In genomic region chr9:124894741-124895170, GRCh38 we compare ENCODE assay signal across 9 cellular contexts. TPM values are rescaled to one million over a fixed set of nuclear protein-coding genes. Genes with fewer than 3 reads are reported as not detected.
DNase-seq lines count a peak whose midpoint lies in the region; ATAC-seq, FAIRE-seq and TF ChIP-seq lines count a peak whose summit lies in the region.
"Had no signal": no experiment of that assay in that cellular context is flagged by ENCODE, and none has a peak within 500 bp of the region (broad histone marks: within the 10 kb centered on the region; RNA-seq: fewer than 3 reads in every experiment).

No MANE protein-coding gene starts in this region.

- POLR2A ChIA-PET in activated CD4-positive, alpha-beta memory T cell treated with anti-CD3 and anti-CD28 coated beads, Interleukin-2, amount 10 ng/mL, durations not matched to agents 7 days and 5 days (lab: Charles Lee): interaction anchor here (2.3 kb wide), 1 partner anchor 13 kb away, joined by 6 read pairs; no protein-coding TSS in a partner anchor

- peak overlapping the region; percentile 63 for H3K27ac Mint-ChIP-seq in activated CD4-positive, alpha-beta memory T cell treated with anti-CD3 and anti-CD28 coated beads, Interleukin-2, amount 10 ng/mL, durations not matched to agents 7 days and 5 days
- no peak overlapping the region for H3K27ac Mint-ChIP-seq in Calu3 (ENCODE audit: unreplicated experiment)
- H3K27ac Mint-ChIP-seq: activated naive CD8-positive, alpha-beta T cell had no signal

- no peak for TF ChIP-seq EP300 in Ishikawa (IDR thresholded peaks at IDR 0.05; ENCODE audit: borderline replicate concordance)

- no peaks in the 10 kb centered on the region for H3K4me1 ChIP-seq in small intestine (ENCODE audit: control insufficient read depth in 2 of 2, insufficient read depth in 1 of 2, low read depth in 1 of 2, low read length in 1 of 2)

- TF ChIP-seq CTCF in Calu3 (IDR thresholded peaks at IDR 0.05; ENCODE audit: unreplicated experiment): no peak

- H3K27me3 ChIP-seq in small intestine (ENCODE audit: control insufficient read depth in 2 of 2, insufficient read depth in 2 of 2, low read length in 2 of 2): no peaks in the 10 kb centered on the region

- H3K4me3 ChIP-seq in small intestine (ENCODE audit: low read depth in 1 of 2, low read length in 2 of 2): no peak overlapping the region

- no peak overlapping the region for H3K4me3 Mint-ChIP-seq in activated CD4-positive, alpha-beta memory T cell treated with anti-CD3 and anti-CD28 coated beads, Interleukin-2, amount 10 ng/mL, durations not matched to agents 7 days and 5 days
- no peak overlapping the region for H3K4me3 Mint-ChIP-seq in Calu3 (ENCODE audit: low read depth, unreplicated experiment)
- H3K4me3 Mint-ChIP-seq: activated naive CD8-positive, alpha-beta T cell had no signal

- no peaks in the 10 kb centered on the region for H3K9me3 Mint-ChIP-seq in activated CD4-positive, alpha-beta memory T cell treated with anti-CD3 and anti-CD28 coated beads, Interleukin-2, amount 10 ng/mL, durations not matched to agents 7 days and 5 days
- H3K9me3 Mint-ChIP-seq in Calu3 (ENCODE audit: low read depth, unreplicated experiment): no peaks in the 10 kb centered on the region

- DNase-seq in NCI-H2227 (lab: John Stamatoyannopoulos, UW; ENCODE audit: unreplicated experiment): peak; percentile 33
- no peak for DNase-seq in NCI-H2227 treated with DMSO at 0.1 percent for 48 hours (lab: John Stamatoyannopoulos, UW)
- DNase-seq in activated CD4-positive, alpha-beta memory T cell treated with anti-CD3 and anti-CD28 coated beads, Interleukin-2, amount 10 ng/mL, durations not matched to agents 7 days and 5 days: peak; percentile 44
- DNase-seq in globus pallidus (ENCODE audit: low spot score): peak; percentile 54
- DNase-seq in small intestine: peak; percentile 13
- no peak for DNase-seq in Calu3

- no TSS peak for BruUV-seq in Calu3 (replicated peaks; lab: Mats Ljungman, UMichigan)

- CTCF ChIA-PET in activated CD4-positive, alpha-beta memory T cell treated with anti-CD3 and anti-CD28 coated beads, Interleukin-2, amount 10 ng/mL, durations not matched to agents 7 days and 5 days (lab: Charles Lee): interaction anchor here (1.0 to 2.1 kb wide), 3 partner anchors 17 to 42 kb away, joined by 3 to 15 read pairs (median 10); partner anchors contain the start of genes ARPC5L, RPL35 and WDR38
- CTCF ChIA-PET in Calu3 (lab: Charles Lee): no interaction called here

- no peak overlapping the region for H3K27ac ChIP-seq in small intestine (ENCODE audit: low read depth in 1 of 2, low read length in 1 of 2)

- H3K27me3 Mint-ChIP-seq in activated CD4-positive, alpha-beta memory T cell treated with anti-CD3 and anti-CD28 coated beads, Interleukin-2, amount 10 ng/mL, durations not matched to agents 7 days and 5 days: no peaks in the 10 kb centered on the region
- H3K27me3 Mint-ChIP-seq in Calu3 (ENCODE audit: unreplicated experiment): no peaks in the 10 kb centered on the region

- no peak for FAIRE-seq in small intestine (lab: Jason Lieb, UNC)

- no peaks in the 10 kb centered on the region for H3K9me3 ChIP-seq in small intestine (ENCODE audit: control insufficient read depth, low read depth)

- intact Hi-C loops in Calu3 (cut with micrococcal nuclease; ENCODE audit: unreplicated experiment): loop anchor here (1.0 kb wide), 1 partner anchor 24 kb away; no protein-coding TSS in a partner anchor

- H3K36me3 ChIP-seq in small intestine (ENCODE audit: control insufficient read depth in 2 of 2, insufficient read depth in 2 of 2, low read length in 2 of 2): peaks cover 5 to 21% of the 10 kb centered on the region in 2 donors

- no peak for ATAC-seq in GM21825 (IDR thresholded peaks at IDR 0.05; ENCODE audit: unreplicated experiment)

- peaks cover 1% of the 10 kb centered on the region for H3K4me1 Mint-ChIP-seq in activated CD4-positive, alpha-beta memory T cell treated with anti-CD3 and anti-CD28 coated beads, Interleukin-2, amount 10 ng/mL, durations not matched to agents 7 days and 5 days
- H3K4me1 Mint-ChIP-seq in Calu3 (ENCODE audit: low read depth, unreplicated experiment): peaks cover 6% of the 10 kb centered on the region

- peaks cover 51% of the 10 kb centered on the region for H3K36me3 Mint-ChIP-seq in activated CD4-positive, alpha-beta memory T cell treated with anti-CD3 and anti-CD28 coated beads, Interleukin-2, amount 10 ng/mL, durations not matched to agents 7 days and 5 days (ENCODE audit: low read depth)
- peaks cover 19% of the 10 kb centered on the region for H3K36me3 Mint-ChIP-seq in Calu3 (ENCODE audit: insufficient read depth, unreplicated experiment)

- peak; percentile 37; the same call in 1 of the 2 replicates for TF ChIP-seq RAD21 in Ishikawa (IDR thresholded peaks at IDR 0.05; ENCODE audit: low read depth)

TF ChIP-seq in Ishikawa, 13 proteins besides CTCF, POLR2A, EP300 and RAD21:
- TF ChIP-seq CEBPB (IDR thresholded peaks at IDR 0.05): no peak
- no peak for TF ChIP-seq MAX (IDR thresholded peaks at IDR 0.05)

RNA-seq across cellular contexts. Expression of gene ARPC5L, which starts 32.8 kb away (rescaled TPM):
- total RNA-seq in activated CD4-positive, alpha-beta memory T cell treated with anti-CD3 and anti-CD28 coated beads, Interleukin-2, amount 10 ng/mL, durations not matched to agents 7 days and 5 days: 10 to 100 TPM; 76.6 to 79.4 TPM
- polyA plus RNA-seq in small intestine: 10 to 100 TPM; 53.5 to 55.7 (median 53.8) TPM
- total RNA-seq in Calu3 (2022): 33.2 and 38.2 TPM in 2 replicates

RNA-seq across cellular contexts. Expression of gene RPL35, which starts 33.0 kb away (rescaled TPM):
- 1,000 to 10,000 TPM; 1,297 to 1,317 TPM for total RNA-seq in activated CD4-positive, alpha-beta memory T cell treated with anti-CD3 and anti-CD28 coated beads, Interleukin-2, amount 10 ng/mL, durations not matched to agents 7 days and 5 days
- polyA plus RNA-seq in small intestine: 1,000 to 10,000 TPM; 2,258 to 5,100 (median 3,355) TPM
- 718 and 736 TPM in 2 replicates for total RNA-seq in Calu3 (2022)

RNA-seq across cellular contexts. Expression of gene WDR38, which starts 41.5 kb away (rescaled TPM):
- not detected for total RNA-seq in activated CD4-positive, alpha-beta memory T cell treated with anti-CD3 and anti-CD28 coated beads, Interleukin-2, amount 10 ng/mL, durations not matched to agents 7 days and 5 days
- polyA plus RNA-seq in small intestine: not detected
- total RNA-seq in Calu3 (2022): not detected in 2 replicates

RNA-seq across cellular contexts. Expression of gene GOLGA1, which starts 46.1 kb away (rescaled TPM):
- total RNA-seq in activated CD4-positive, alpha-beta memory T cell treated with anti-CD3 and anti-CD28 coated beads, Interleukin-2, amount 10 ng/mL, durations not matched to agents 7 days and 5 days: 10 to 100 TPM; 18.0 to 19.7 TPM
- polyA plus RNA-seq in small intestine: 10 to 100 TPM in 2 of 3 donors, 1 to 10 TPM in 1; 9.1 to 18.8 (median 10.8) TPM
- total RNA-seq in Calu3 (2022): 13.4 and 14.6 TPM in 2 replicates

Comparison
In these comparisons a context has a peak if more than half of its experiments do, and no peak if none do; other contexts are left out.
1. DNase-seq: peak in NCI-H2227 (single experiment), activated CD4-positive, alpha-beta memory T cell treated with anti-CD3 and anti-CD28 coated beads, Interleukin-2, amount 10 ng/mL, durations not matched to agents 7 days and 5 days (single experiment), globus pallidus (single experiment) and small intestine (single experiment); none in NCI-H2227 treated with DMSO at 0.1 percent for 48 hours (single experiment) and Calu3 (single experiment).